In the genomic region with DNA sequence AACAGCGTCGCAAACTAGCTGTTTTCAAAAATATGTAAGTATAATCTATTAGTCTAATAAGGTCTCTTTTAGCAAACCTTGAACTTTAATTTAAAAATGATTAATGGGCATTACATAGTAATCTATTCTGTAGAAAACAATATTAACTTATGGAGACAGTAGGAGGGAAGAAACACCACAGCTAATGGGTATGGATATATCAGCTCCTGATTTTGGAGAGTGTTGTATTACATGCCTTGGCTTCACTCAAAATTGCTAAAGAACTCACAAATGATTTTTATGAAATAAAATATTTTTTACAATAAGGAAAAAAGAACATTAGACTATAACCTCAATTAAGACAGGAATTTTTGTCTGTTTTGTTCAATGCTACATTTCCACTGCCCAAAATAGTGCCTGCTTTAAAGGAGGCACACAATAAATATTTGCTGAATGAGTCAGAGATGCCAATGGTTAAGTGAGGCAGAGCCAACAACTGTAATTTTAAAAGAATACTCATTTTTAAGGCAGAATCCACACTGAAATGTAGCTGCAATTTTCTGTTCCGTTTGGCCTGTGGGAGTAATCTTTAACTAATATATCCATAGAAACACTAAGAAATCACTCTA, we compare ENCODE assay signal across 14 cellular contexts. TPM values are rescaled to one million over a fixed set of nuclear protein-coding genes. Genes with fewer than 3 reads are reported as not detected.
DNase-seq lines count a peak whose midpoint lies in the region; ATAC-seq, FAIRE-seq and TF ChIP-seq lines count a peak whose summit lies in the region.
"Had no signal": no experiment of that assay in that cellular context is flagged by ENCODE, and none has a peak within 500 bp of the region (broad histone marks: within the 10 kb centered on the region; RNA-seq: fewer than 3 reads in every experiment).

No MANE protein-coding gene starts in this region.

- ATAC-seq in HepG2 (no peak), HG03108 (IDR thresholded peaks at IDR 0.05; ENCODE audit: unreplicated experiment) (no peak)
- ATAC-seq: GM23338 had no signal

- FAIRE-seq in HepG2 (lab: Jason Lieb, UNC), result no peak

- H4K20me1 ChIP-seq in HepG2 (ENCODE audit: insufficient read depth, low read length), result 0 out of 2 replicates have a peak, but pooled peaks cover 3% of the 10 kb centered on the region

- no peak for TF ChIP-seq EP300 in HepG2 (IDR thresholded peaks at IDR 0.05; ENCODE audit: low read depth in 2 of 2, low read length in 2 of 2)
- TF ChIP-seq EP300 in HepG2 (CRISPR knock-in tag; IDR thresholded peaks at IDR 0.05; ENCODE audit: borderline replicate concordance), result no peak

- in situ Hi-C loops in HepG2 (cut with HindIII; ENCODE audit: extremely low pct_ligation_motif_present, low pct_unique_long_range_greater_than_20kb), result loop anchor here (10.0 kb wide), 2 partner anchors 575 to 825 kb away; no protein-coding TSS in a partner anchor

- H3K36me3 ChIP-seq in HepG2 (replicated peaks in 1 of 2; ENCODE audit: control insufficient read depth in 1 of 2, insufficient read depth in 2 of 2, low read length in 2 of 2), result peaks cover 6 to 21% of the 10 kb centered on the region in 2 experiments; a peak in 4 of 5 replicates
- H3K36me3 ChIP-seq: vagina had no signal

- H3K27ac Mint-ChIP-seq in chondrocyte (ENCODE audit: unreplicated experiment) (peak overlapping the region; percentile 79), glutamatergic neuron (ENCODE audit: unreplicated experiment) (no peak overlapping the region)
- H3K27ac Mint-ChIP-seq: CD14-positive monocyte, GM23338 had no signal

- H3K9me3 Mint-ChIP-seq in chondrocyte (ENCODE audit: low read depth), result no peaks in the 10 kb centered on the region
- H3K9me3 Mint-ChIP-seq in glutamatergic neuron (ENCODE audit: unreplicated experiment), result no peaks in the 10 kb centered on the region
- H3K9me3 Mint-ChIP-seq: CD14-positive monocyte, GM23338 had no signal

- H3K27me3 ChIP-seq in HepG2 (ENCODE audit: control insufficient read depth in 1 of 2, insufficient read depth in 2 of 2, low read length in 2 of 2), result no peaks in the 10 kb centered on the region
- H3K27me3 ChIP-seq: neutrophil, vagina had no signal

- H3K4me3 ChIP-seq in AG10803 (ENCODE audit: low read length), result no peak overlapping the region
- no peak overlapping the region for H3K4me3 ChIP-seq in HepG2 (replicated peaks in 1 of 3; ENCODE audit: insufficient read depth in 1 of 3, low read depth in 2 of 3, low read length in 3 of 3)
- H3K4me3 ChIP-seq: GM23338, vagina had no signal

- H3K9ac ChIP-seq in HepG2 (ENCODE audit: insufficient read depth, low read depth, low read length), result no peak overlapping the region

- H3K4me1 Mint-ChIP-seq in chondrocyte (ENCODE audit: low read depth), result peaks cover 49% of the 10 kb centered on the region
- H3K4me1 Mint-ChIP-seq in glutamatergic neuron (ENCODE audit: low read depth, unreplicated experiment), result no peaks in the 10 kb centered on the region

- H3K27ac ChIP-seq in HepG2 (ENCODE audit: extremely low read length, insufficient read depth, low read length), result no peak overlapping the region
- H3K27ac ChIP-seq: neutrophil, vagina had no signal

- H3K4me1 ChIP-seq in HepG2 (ENCODE audit: insufficient read depth, low read length), result peaks cover 12% of the 10 kb centered on the region

- H3K27me3 Mint-ChIP-seq in chondrocyte (ENCODE audit: low read depth), result no peaks in the 10 kb centered on the region
- H3K27me3 Mint-ChIP-seq in glutamatergic neuron (ENCODE audit: unreplicated experiment), result no peaks in the 10 kb centered on the region

- TF ChIP-seq CTCF in AG10803 (conservative IDR thresholded peaks at IDR 0.05; ENCODE audit: low read length), result no peak
- no peak for TF ChIP-seq CTCF in chondrocyte (IDR thresholded peaks at IDR 0.05)
- no peak for TF ChIP-seq CTCF in HepG2 (CRISPR knock-in tag; IDR thresholded peaks at IDR 0.05)
- no peak for TF ChIP-seq CTCF in glutamatergic neuron (IDR thresholded peaks at IDR 0.05; ENCODE audit: partially characterized antibody, unreplicated experiment)

- POLR2A ChIA-PET in HepG2 (lab: Yijun Ruan, JAX), result no interaction called here

- no peak overlapping the region for H2AFZ ChIP-seq in HepG2 (ENCODE audit: low read length)
- H2AFZ ChIP-seq: GM23338 had no signal

- peaks cover 18% of the 10 kb centered on the region for H3K36me3 Mint-ChIP-seq in chondrocyte (ENCODE audit: low read depth)
- no peaks in the 10 kb centered on the region for H3K36me3 Mint-ChIP-seq in glutamatergic neuron (ENCODE audit: unreplicated experiment)

- no TSS peak for BruUV-seq in HepG2 (replicated peaks; lab: Mats Ljungman, UMichigan)

- intact Hi-C loops in HepG2 (cut with micrococcal nuclease; ENCODE audit: unreplicated experiment), result loop anchor here (10.0 kb wide), 1 partner anchor 315 kb away; no protein-coding TSS in a partner anchor

- DNase-seq in AG10803 (ENCODE audit: low read depth) (peak; percentile 70), LoVo (ENCODE audit: low spot score) (peak; percentile 57), chondrocyte (ENCODE audit: low spot score) (no peak), HepG2 (ENCODE audit: low spot score) (peak; percentile 9), NCI-H187 treated with DMSO at 0.1 percent for 48 hours (lab: John Stamatoyannopoulos, UW) (no peak), glutamatergic neuron (no peak)
- no peak for DNase-seq in stimulated activated CD4-positive, alpha-beta T cell treated with anti-CD3 and anti-CD28 coated beads, Interleukin-4, amount 100 ng/mL, for 1 hour
- DNase-seq: activated T-cell treated with anti-CD3 and anti-CD28 coated beads, Interleukin-2, amount 50 U/mL, for 1 hour; stimulated activated CD4-positive, alpha-beta T cell treated with anti-CD3 and anti-CD28 coated beads, Interleukin-15, amount 100 ng/mL, for 24 hours had no signal

- no peaks in the 10 kb centered on the region for H3K9me3 ChIP-seq in HepG2 (ENCODE audit: low read length)
- H3K9me3 ChIP-seq: neutrophil, vagina had no signal

- no peak overlapping the region for H3K4me3 Mint-ChIP-seq in chondrocyte (ENCODE audit: unreplicated experiment)
- H3K4me3 Mint-ChIP-seq in glutamatergic neuron (ENCODE audit: unreplicated experiment), result no peak overlapping the region
- H3K4me3 Mint-ChIP-seq: CD14-positive monocyte, GM23338 had no signal

- no peak for TF ChIP-seq RAD21 in HepG2 (CRISPR knock-in tag; IDR thresholded peaks at IDR 0.05)

- no peak overlapping the region for H3K4me2 ChIP-seq in HepG2 (ENCODE audit: low read depth, low read length)
- H3K4me2 ChIP-seq: GM23338 had no signal

- CTCF ChIA-PET in HepG2 (lab: Yijun Ruan, JAX; ENCODE audit: low intra/inter-chr PET ratio, low total read pairs), result no interaction called here

- no peak for TF ChIP-seq POLR2A in HepG2 (IDR thresholded peaks at IDR 0.05; ENCODE audit: insufficient read depth in 1 of 2, low read depth in 2 of 2, low read length in 2 of 2)

- peaks cover 10% of the 10 kb centered on the region for H3K79me2 ChIP-seq in HepG2 (ENCODE audit: insufficient read depth, low read length)

- 91% methylated on average over 3 of the region's 3 CpGs for WGBS in HepG2 (ENCODE audit: low lambda C conversion rate)

RNA-seq across cellular contexts. Expression of a gene that starts 15.7 kb away (rescaled TPM):
- total RNA-seq in chondrocyte (21.4 to 24.7 TPM (median 23.7 TPM) in 3 replicates), HepG2 (2016; rRNA removed; fragmentation: Illumina TruSeq; extraction: Trizol) (48.0 and 56.8 TPM in 2 replicates), glutamatergic neuron (ENCODE audit: unreplicated experiment) (24.8 TPM)
- 13.1 and 21.9 TPM in 2 replicates for total RNA-seq in HepG2 (2016; cell fraction: cytosol; rRNA removed; fragmentation: Illumina TruSeq; extraction: Trizol; ENCODE audit: low read depth)
- 45.0 and 61.9 TPM in 2 replicates for total RNA-seq in HepG2 (2016; cell fraction: insoluble cytoplasmic fraction; rRNA removed; fragmentation: Illumina TruSeq; extraction: Trizol)
- 42.6 and 44.2 TPM in 2 replicates for total RNA-seq in HepG2 (2016; cell fraction: membrane; rRNA removed; fragmentation: Illumina TruSeq; extraction: Trizol)
- total RNA-seq in HepG2 (2016; cell fraction: nucleus; rRNA removed; fragmentation: Illumina TruSeq; extraction: Trizol), result 29.4 and 34.0 TPM in 2 replicates
- 15.0 and 21.3 TPM in 2 replicates for polyA plus RNA-seq in HepG2 (2011; rRNA removed)
- polyA plus RNA-seq in HepG2 (2011; cell fraction: cytosol; rRNA removed), result 7.3 and 11.1 TPM in 2 replicates
- polyA plus RNA-seq in HepG2 (2011; cell fraction: nucleus; rRNA removed), result 4.8 and 5.6 TPM in 2 replicates
- 20.3 and 21.3 TPM in 2 replicates for polyA plus RNA-seq in HepG2 (2012)
- polyA plus RNA-seq in HepG2 (2016; cell fraction: cytosol; fragmentation: Illumina TruSeq; extraction: Trizol; ENCODE audit: low read depth), result 17.0 and 23.6 TPM in 2 replicates
- 45.3 and 56.4 TPM in 2 replicates for polyA plus RNA-seq in HepG2 (2016; cell fraction: insoluble cytoplasmic fraction; fragmentation: Illumina TruSeq; extraction: Trizol; ENCODE audit: low read depth)
- 26.5 and 29.5 TPM in 2 replicates for polyA plus RNA-seq in HepG2 (2016; cell fraction: membrane; fragmentation: Illumina TruSeq; extraction: Trizol; ENCODE audit: low read depth)
- polyA plus RNA-seq in HepG2 (2016; cell fraction: nucleus; fragmentation: Illumina TruSeq; extraction: Trizol; ENCODE audit: insufficient read depth, low read depth), result 22.5 and 23.3 TPM in 2 replicates
- 5.8 and 12.9 TPM in 2 replicates for polyA minus RNA-seq in HepG2 (2011; rRNA and poly(A)+ RNA removed; ENCODE audit: low replicate concordance)
- polyA minus RNA-seq in HepG2 (2011; cell fraction: cytosol; rRNA and poly(A)+ RNA removed), result 11.5 and 15.6 TPM in 2 replicates
- polyA minus RNA-seq in HepG2 (2011; cell fraction: nucleus; rRNA and poly(A)+ RNA removed), result 51.4 and 60.9 TPM in 2 replicates

RNA-seq across cellular contexts. Expression of a gene that starts 50.6 kb away (rescaled TPM):
- total RNA-seq in chondrocyte (3.9 to 16.2 TPM (median 4.5 TPM) in 3 replicates), HepG2 (2016; rRNA removed; fragmentation: Illumina TruSeq; extraction: Trizol) (21.9 and 37.3 TPM in 2 replicates), glutamatergic neuron (ENCODE audit: unreplicated experiment) (0.15 TPM)
- 1.4 and 1.6 TPM in 2 replicates for total RNA-seq in HepG2 (2016; cell fraction: cytosol; rRNA removed; fragmentation: Illumina TruSeq; extraction: Trizol; ENCODE audit: low read depth)
- 20.9 and 34.8 TPM in 2 replicates for total RNA-seq in HepG2 (2016; cell fraction: insoluble cytoplasmic fraction; rRNA removed; fragmentation: Illumina TruSeq; extraction: Trizol)
- total RNA-seq in HepG2 (2016; cell fraction: membrane; rRNA removed; fragmentation: Illumina TruSeq; extraction: Trizol), result 6.4 and 8.0 TPM in 2 replicates
- 17.0 and 18.4 TPM in 2 replicates for total RNA-seq in HepG2 (2016; cell fraction: nucleus; rRNA removed; fragmentation: Illumina TruSeq; extraction: Trizol)
- 5.9 and 10.1 TPM in 2 replicates for polyA plus RNA-seq in HepG2 (2011; rRNA removed)
- 4.4 and 4.8 TPM in 2 replicates for polyA plus RNA-seq in HepG2 (2011; cell fraction: cytosol; rRNA removed)
- polyA plus RNA-seq in HepG2 (2011; cell fraction: nucleus; rRNA removed), result 5.8 and 8.2 TPM in 2 replicates
- polyA plus RNA-seq in HepG2 (2012), result 5.1 and 12.5 TPM in 2 replicates
- polyA plus RNA-seq in HepG2 (2016; cell fraction: cytosol; fragmentation: Illumina TruSeq; extraction: Trizol; ENCODE audit: low read depth), result 0.43 and 0.54 TPM in 2 replicates
- 18.5 and 18.7 TPM in 2 replicates for polyA plus RNA-seq in HepG2 (2016; cell fraction: insoluble cytoplasmic fraction; fragmentation: Illumina TruSeq; extraction: Trizol; ENCODE audit: low read depth)
- 1.6 and 1.7 TPM in 2 replicates for polyA plus RNA-seq in HepG2 (2016; cell fraction: membrane; fragmentation: Illumina TruSeq; extraction: Trizol; ENCODE audit: low read depth)
- polyA plus RNA-seq in HepG2 (2016; cell fraction: nucleus; fragmentation: Illumina TruSeq; extraction: Trizol; ENCODE audit: insufficient read depth, low read depth), result 11.7 and 12.4 TPM in 2 replicates
- polyA minus RNA-seq in HepG2 (2011; rRNA and poly(A)+ RNA removed; ENCODE audit: low replicate concordance), result 6.2 and 12.3 TPM in 2 replicates
- polyA minus RNA-seq in HepG2 (2011; cell fraction: cytosol; rRNA and poly(A)+ RNA removed), result 11.8 and 15.1 TPM in 2 replicates
- polyA minus RNA-seq in HepG2 (2011; cell fraction: nucleus; rRNA and poly(A)+ RNA removed), result 21.4 and 31.0 TPM in 2 replicates

Comparison
In these comparisons a context has a peak if more than half of its experiments do, and no peak if none do; other contexts are left out.
1. DNase-seq: peak in AG10803 (single experiment), LoVo (single experiment) and HepG2 (single experiment); none in chondrocyte (single experiment), stimulated activated CD4-positive, alpha-beta T cell treated with anti-CD3 and anti-CD28 coated beads, Interleukin-4, amount 100 ng/mL, for 1 hour (single experiment), NCI-H187 treated with DMSO at 0.1 percent for 48 hours (single experiment) and glutamatergic neuron (single experiment).